In the genomic region with DNA sequence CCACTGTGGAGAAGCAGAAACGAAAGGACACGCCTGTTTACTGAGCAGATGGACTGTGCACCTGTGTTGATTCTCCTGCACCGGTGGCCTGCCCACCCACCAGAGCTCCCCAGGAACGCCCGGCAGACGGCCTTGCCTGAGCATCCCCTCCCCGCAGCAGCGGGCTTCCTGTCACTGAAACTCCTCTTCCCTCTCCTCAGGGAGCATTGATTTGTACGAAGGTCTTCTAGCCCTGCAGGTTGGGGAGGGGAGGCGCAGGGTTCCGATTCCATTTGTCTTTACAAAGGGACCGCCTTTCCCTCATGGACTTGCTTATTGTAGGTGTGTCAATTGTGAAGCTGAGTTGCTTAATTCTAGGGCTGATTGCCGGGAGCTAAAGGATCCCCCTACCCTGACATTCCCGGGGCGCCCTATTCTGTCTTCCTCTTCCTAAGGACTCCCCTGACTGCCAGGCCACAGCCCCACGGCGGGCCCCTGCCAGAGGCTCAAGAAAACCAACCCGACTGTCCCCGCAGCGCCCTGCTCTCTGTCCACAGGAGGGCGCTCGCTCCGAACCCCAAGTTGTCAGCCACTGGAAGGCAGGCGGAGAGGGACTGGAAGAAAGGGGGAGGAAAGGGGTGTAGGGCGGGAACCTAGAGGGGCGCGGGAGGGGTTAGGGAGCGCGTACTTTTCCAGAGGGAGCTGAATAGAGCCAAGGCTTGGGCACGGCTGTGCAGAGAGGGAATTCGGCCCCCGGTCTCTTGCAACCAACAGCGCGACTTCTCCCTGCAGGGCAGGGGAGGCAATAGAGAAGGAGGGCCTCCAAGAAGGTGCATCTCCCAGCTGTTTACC, we compare ENCODE assay signal across 9 cellular contexts. TPM values are rescaled to one million over a fixed set of nuclear protein-coding genes. Genes with fewer than 3 reads are reported as not detected.
DNase-seq lines count a peak whose midpoint lies in the region; ATAC-seq and TF ChIP-seq lines count a peak whose summit lies in the region.
"Had no signal": no experiment of that assay in that cellular context is flagged by ENCODE, and none has a peak within 500 bp of the region (broad histone marks: within the 10 kb centered on the region; RNA-seq: fewer than 3 reads in every experiment).

No MANE protein-coding gene starts in this region.

- H3K4me3 Mint-ChIP-seq in T-helper 2 cell treated with Interferon-gamma antibody and Interleukin-4, amounts not matched to agents 5 μg/mL and 100 μg/mL, for 36 hours, result peak overlapping the region; percentile 91

- H3K27me3 ChIP-seq in right atrium auricular region (no peaks in the 10 kb centered on the region), upper lobe of right lung (no peaks in the 10 kb centered on the region)

- no peaks in the 10 kb centered on the region for H3K27me3 Mint-ChIP-seq in T-helper 2 cell treated with Interferon-gamma antibody and Interleukin-4, amounts not matched to agents 5 μg/mL and 100 μg/mL, for 36 hours (ENCODE audit: low read depth)

- H3K36me3 Mint-ChIP-seq in T-helper 2 cell treated with Interferon-gamma antibody and Interleukin-4, amounts not matched to agents 5 μg/mL and 100 μg/mL, for 36 hours (ENCODE audit: low read depth), result peaks cover 25% of the 10 kb centered on the region

- peak overlapping the region; percentile 97 for H3K27ac ChIP-seq in right atrium auricular region
- peak overlapping the region; percentile 99 for H3K27ac ChIP-seq in upper lobe of right lung

- peak; percentile 67 to 93 for TF ChIP-seq CTCF in right atrium auricular region (IDR thresholded peaks at IDR 0.05)
- TF ChIP-seq CTCF in upper lobe of right lung (IDR thresholded peaks at IDR 0.05), result peak; percentile 87

- peak overlapping the region; percentile 94 for H3K27ac Mint-ChIP-seq in T-helper 2 cell treated with Interferon-gamma antibody and Interleukin-4, amounts not matched to agents 5 μg/mL and 100 μg/mL, for 36 hours

- H3K4me1 ChIP-seq in right atrium auricular region, result peaks cover 0 to 38% of the 10 kb centered on the region in 2 donors
- peaks cover 40% of the 10 kb centered on the region for H3K4me1 ChIP-seq in upper lobe of right lung

- DNase-seq in EL (peak; percentile 90), NCI-H1417 (lab: John Stamatoyannopoulos, UW) (peak; percentile 85 to 94 (median 93)), anterior cingulate cortex (lab: John Stamatoyannopoulos, UW) (peak in 54 of 58 donors; percentile 22 to 80 (median 54)), right atrium auricular region (ENCODE audit: low spot score) (peak; percentile 95), posterior cingulate gyrus (peak; percentile 53 to 97 (median 78)), upper lobe of right lung (peak; percentile 93)
- DNase-seq in T-helper 2 cell treated with Interferon-gamma antibody and Interleukin-4, amounts not matched to agents 5 μg/mL and 100 μg/mL, for 36 hours (ENCODE audit: low spot score), result peak; percentile 77

- H3K4me3 ChIP-seq in right atrium auricular region (peak overlapping the region; percentile 67 to 74), upper lobe of right lung (peak overlapping the region; percentile 87)

- no peaks in the 10 kb centered on the region for H3K9me3 Mint-ChIP-seq in T-helper 2 cell treated with Interferon-gamma antibody and Interleukin-4, amounts not matched to agents 5 μg/mL and 100 μg/mL, for 36 hours

- no peaks in the 10 kb centered on the region for H3K36me3 ChIP-seq in right atrium auricular region
- H3K36me3 ChIP-seq in upper lobe of right lung, result peaks cover 10% of the 10 kb centered on the region

- intact Hi-C loops in posterior cingulate gyrus (cut with DNase I), result loop anchor here (5.0 kb wide), 1 partner anchor 34 kb away; the partner anchor contains the start of gene S100A2
- intact Hi-C loops in upper lobe of right lung (cut with DNase I), result loop anchor here (5.0 kb wide), 1 partner anchor 34 kb away; the partner anchor contains the start of gene S100A2

- peak; percentile 75 for ATAC-seq in upper lobe of right lung
- no peak for ATAC-seq in GM18873 (IDR thresholded peaks at IDR 0.05; ENCODE audit: low FRiP score, unreplicated experiment)

- peaks cover 50% of the 10 kb centered on the region for H3K4me1 Mint-ChIP-seq in T-helper 2 cell treated with Interferon-gamma antibody and Interleukin-4, amounts not matched to agents 5 μg/mL and 100 μg/mL, for 36 hours (ENCODE audit: low read depth)

- H3K9me3 ChIP-seq in right atrium auricular region (no peaks in the 10 kb centered on the region), upper lobe of right lung (no peaks in the 10 kb centered on the region)

RNA-seq across cellular contexts. Expression of gene S100A6, which starts 2.8 kb away (rescaled TPM):
- total RNA-seq in right atrium auricular region, result 100 to 1,000 TPM; 156 to 324 TPM
- total RNA-seq in upper lobe of right lung, result 1,046 TPM

RNA-seq across cellular contexts. Expression of gene S100A5, which starts 7.8 kb away (rescaled TPM):
- total RNA-seq in right atrium auricular region (not detected), upper lobe of right lung (not detected)
- total RNA-seq: glomerular endothelial cell had no signal

RNA-seq across cellular contexts. Expression of gene S100A4, which starts 12.6 kb away (rescaled TPM):
- total RNA-seq in right atrium auricular region (100 to 1,000 TPM; 144 to 156 TPM), upper lobe of right lung (377 TPM)

RNA-seq across cellular contexts. Expression of gene S100A3, which starts 16.1 kb away (rescaled TPM):
- total RNA-seq in right atrium auricular region, result 1 to 10 TPM; 1.8 to 3.4 TPM
- 1.3 TPM for total RNA-seq in upper lobe of right lung

RNA-seq across cellular contexts. Expression of gene S100A2, which starts 32.7 kb away (rescaled TPM):
- total RNA-seq in right atrium auricular region (not detected), upper lobe of right lung (5.6 TPM)
